Comparison of ENCODE assay signal across 8 cellular contexts in the genomic region with DNA sequence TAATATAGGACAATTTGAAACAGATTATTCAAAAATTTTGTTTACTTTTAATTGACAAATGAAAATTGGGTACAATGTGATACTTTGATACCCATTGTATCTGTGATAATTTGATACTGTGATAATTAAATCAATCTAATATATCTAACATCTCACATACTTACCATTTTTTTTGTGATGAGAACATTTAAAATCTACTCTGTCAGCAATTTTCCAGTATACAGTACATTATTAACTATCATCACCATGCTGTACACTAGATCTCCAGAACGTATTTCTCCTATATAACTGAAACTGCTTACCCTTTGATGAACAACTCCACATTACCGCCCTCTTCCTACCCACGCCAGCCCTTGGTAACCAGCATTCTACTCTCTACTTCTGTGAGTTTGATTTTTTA.
"Had no signal": no experiment of that assay in that cellular context is flagged by ENCODE, and none has a peak within 500 bp of the region (broad histone marks: within the 10 kb centered on the region; RNA-seq: fewer than 3 reads in every experiment).

No MANE protein-coding gene starts in this region.

- ATAC-seq: GM23338, HCT116 had no signal

- H2AFZ ChIP-seq: GM23338 had no signal

- H3K36me3 ChIP-seq: HAP-1 had no signal

- H3K9ac ChIP-seq: KMS-11 had no signal

- H3K27ac ChIP-seq: KMS-11 had no signal

- H3K9me3 ChIP-seq: HAP-1 had no signal

- FAIRE-seq: HTR-8/SVneo had no signal

- H3K4me1 ChIP-seq: HAP-1 had no signal

- DNase-seq: H7, HFFc6, KBM-7 had no signal

- H3K4me2 ChIP-seq: GM23338, KMS-11 had no signal

- H3K4me3 ChIP-seq: GM23338, HAP-1 had no signal
